Comparison of ENCODE assay signal across 8 cellular contexts in the genomic region with DNA sequence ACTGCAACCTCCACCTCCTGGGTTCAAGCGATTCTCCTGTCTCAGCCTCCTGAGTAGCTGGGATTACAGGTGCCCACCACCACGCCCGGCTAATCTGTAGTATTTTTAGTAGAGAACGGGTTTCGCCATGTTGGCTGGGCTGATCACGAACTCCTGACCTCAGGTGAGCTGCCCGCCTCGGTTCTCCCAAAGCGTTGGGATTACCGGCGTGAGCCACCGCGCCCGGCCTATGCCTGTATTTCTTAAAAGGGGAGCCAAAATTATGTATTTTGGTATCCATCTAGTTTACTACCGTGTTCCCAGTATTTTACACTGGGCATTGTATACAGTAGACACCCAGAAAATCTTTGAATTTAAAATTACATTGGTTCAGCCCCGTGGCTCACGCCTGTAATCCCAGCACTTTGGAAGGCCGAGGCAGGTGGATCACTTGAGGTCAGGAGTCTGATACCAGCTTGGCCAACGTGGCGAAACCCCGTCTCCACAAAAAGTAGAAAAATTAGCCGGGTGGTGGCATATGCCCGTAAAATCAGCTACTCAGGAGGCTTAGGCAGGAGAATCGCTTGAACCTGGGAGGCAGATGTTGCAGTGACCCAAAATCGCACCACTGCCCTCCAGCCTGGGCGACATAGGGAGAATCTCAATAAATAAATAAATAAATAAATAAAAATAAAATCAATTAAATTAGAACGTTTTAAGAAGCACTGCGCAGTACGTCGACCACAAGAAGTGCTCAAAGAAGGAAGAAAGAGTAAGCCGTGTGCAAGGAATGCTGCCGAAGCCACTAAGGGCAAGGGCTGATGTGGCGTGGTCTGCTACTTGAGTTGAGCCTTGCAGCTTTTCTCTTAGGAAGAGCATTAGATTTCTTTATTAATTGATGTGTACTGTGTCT. TPM values are rescaled to one million over a fixed set of nuclear protein-coding genes. Genes with fewer than 3 reads are reported as not detected.
DNase-seq lines count a peak whose midpoint lies in the region; TF ChIP-seq lines count a peak whose summit lies in the region.

No MANE protein-coding gene starts in this region.

- H3K9me3 ChIP-seq in HUES48 (ENCODE audit: control insufficient read depth, insufficient read depth, low read length) (no peaks in the 10 kb centered on the region), mesodermal cell (ENCODE audit: control insufficient read depth, low read length) (no peaks in the 10 kb centered on the region)

- H3K4me1 ChIP-seq in HUES48 (ENCODE audit: control insufficient read depth, insufficient read depth, low read length) (peaks cover 15% of the 10 kb centered on the region), mesodermal cell (ENCODE audit: control insufficient read depth, insufficient read depth, low read length, poor library complexity, severe bottlenecking) (peaks cover 15% of the 10 kb centered on the region)

- DNase-seq in COLO668 (lab: John Stamatoyannopoulos, UW; ENCODE audit: unreplicated experiment) (no peak), NCI-H2196 (lab: John Stamatoyannopoulos, UW; ENCODE audit: unreplicated experiment) (no peak), H4 (ENCODE audit: low spot score) (no peak), DMS153 (lab: John Stamatoyannopoulos, UW) (no peak)

- H3K27ac ChIP-seq in 22Rv1: peak overlapping the region; percentile 91
- H3K27ac ChIP-seq in HUES48 (ENCODE audit: low read depth, low read length): peak overlapping the region; percentile 99
- peak overlapping the region; percentile 88 for H3K27ac ChIP-seq in adipose tissue (ENCODE audit: low read depth, low read length)
- H3K27ac ChIP-seq in mesodermal cell (ENCODE audit: low read depth, low read length, severe bottlenecking): peak overlapping the region; percentile 96

- no peaks in the 10 kb centered on the region for H3K27me3 ChIP-seq in HUES48 (ENCODE audit: control insufficient read depth, insufficient read depth, low read length)

- H3K4me3 ChIP-seq in HUES48 (ENCODE audit: low read depth, low read length) (peak overlapping the region; percentile 75), mesodermal cell (ENCODE audit: extremely low read depth, insufficient read depth, low read length, poor library complexity, severe bottlenecking) (peak overlapping the region; percentile 94)

- H3K9ac ChIP-seq in HUES48 (ENCODE audit: low read depth, low read length): peak overlapping the region; percentile 90

- TF ChIP-seq CTCF in 22Rv1 (IDR thresholded peaks at IDR 0.05): no peak

- 84 to 87% (median 84%) methylated on average over 33 of the region's 33 CpGs for WGBS in adipose tissue, 3 donors
- 91 to 93% methylated on average over 29 of the region's 33 CpGs for WGBS in mesodermal cell (ENCODE audit: insufficient coverage in 2 of 2), 2 experiments

- H3K36me3 ChIP-seq in HUES48 (ENCODE audit: control insufficient read depth, insufficient read depth, low read length) (peaks cover 10% of the 10 kb centered on the region), mesodermal cell (ENCODE audit: control insufficient read depth, insufficient read depth, low read length) (peaks cover 24% of the 10 kb centered on the region)

RNA-seq across cellular contexts. Expression of gene THRAP3, which starts 1.5 kb away (rescaled TPM):
- polyA plus RNA-seq in adipose tissue: 10 to 100 TPM; 19.5 to 47.6 (median 35.5) TPM
- 85.5 TPM for polyA plus RNA-seq in mesodermal cell (2013, experiment 1 of 2)
- 84.7 TPM for polyA plus RNA-seq in mesodermal cell (2013, experiment 2 of 2)
- 46.2 and 69.8 TPM in 2 replicates for total RNA-seq in H4 (2014; rRNA removed; shearing (Covaris generic))
